ENCODE assay signal across 21 cellular contexts in genomic region chr1:41576620-41577019, GRCh38.
DNase-seq lines count a peak whose midpoint lies in the region; ATAC-seq and TF ChIP-seq lines count a peak whose summit lies in the region.
"Had no signal": no experiment of that assay in that cellular context is flagged by ENCODE, and none has a peak within 500 bp of the region (broad histone marks: within the 10 kb centered on the region; RNA-seq: fewer than 3 reads in every experiment).

No MANE protein-coding gene starts in this region.

- in situ Hi-C loops in GM23248 (cut with MboI), result loop anchor here (10.0 kb wide), 1 partner anchor 218 kb away; no protein-coding TSS in a partner anchor

- peak overlapping the region in 4 of 11 experiments; percentile 6 to 40 (median 20); a peak in 2 of 22 replicates for H3K27ac ChIP-seq in BLaER1 treated with 17β-estradiol and CSF1 and Interleukin-3, amounts not matched to agents 10 nM and 100 nM
- no peak overlapping the region for H3K27ac ChIP-seq in GM23248
- H3K27ac ChIP-seq in osteoblast (ENCODE audit: low read depth, low read length), result no peak overlapping the region
- H3K27ac ChIP-seq: hepatocyte, lower lobe of right lung, skin epidermis, tibial nerve had no signal

- H3K4me1 ChIP-seq in BLaER1 treated with 17β-estradiol and CSF1 and Interleukin-3, amounts not matched to agents 10 nM and 100 nM, result peaks cover 30 to 79% (median 67%) of the 10 kb centered on the region in 10 experiments
- H3K4me1 ChIP-seq in GM23248 (ENCODE audit: insufficient read depth), result peaks cover 4% of the 10 kb centered on the region; the same call in 1 of the 2 replicates
- H3K4me1 ChIP-seq in osteoblast (ENCODE audit: insufficient read depth, low read length), result peaks cover 23% of the 10 kb centered on the region

- WGBS in GM23248 (ENCODE audit: low coverage in 1 of 2, low lambda C conversion rate in 2 of 2, missing lambda C conversion rate in 2 of 2), 2 experiments, result 44 to 53% methylated on average over 4 of the region's 4 CpGs

- ATAC-seq in GM21528 (IDR thresholded peaks at IDR 0.05; ENCODE audit: low FRiP score, unreplicated experiment), result no peak
- ATAC-seq in GM18909 (IDR thresholded peaks at IDR 0.05; ENCODE audit: poor library complexity, unreplicated experiment), result no peak
- ATAC-seq: GM12878, lower lobe of right lung had no signal

- no peaks in the 10 kb centered on the region for H3K9me3 ChIP-seq in BLaER1 treated with 17β-estradiol and CSF1 and Interleukin-3, amounts not matched to agents 10 nM and 100 nM (replicated peaks in 1 of 11)
- H3K9me3 ChIP-seq in GM23248 (ENCODE audit: low read depth) (no peaks in the 10 kb centered on the region), osteoblast (ENCODE audit: low read depth, low read length) (no peaks in the 10 kb centered on the region)
- H3K9me3 ChIP-seq: lower lobe of right lung, tibial nerve had no signal

- TF ChIP-seq CTCF in osteoblast (IDR thresholded peaks at IDR 0.05; ENCODE audit: extremely low read depth, low read depth, low read length), result no peak

- no peaks in the 10 kb centered on the region for H3K9me2 ChIP-seq in GM23248 (ENCODE audit: insufficient read depth)

- H3K27me3 ChIP-seq in BLaER1 treated with 17β-estradiol and CSF1 and Interleukin-3, amounts not matched to agents 10 nM and 100 nM, result no peaks in the 10 kb centered on the region
- H3K27me3 ChIP-seq in GM23248 (replicated peaks; ENCODE audit: insufficient read depth) (no peaks in the 10 kb centered on the region), osteoblast (ENCODE audit: insufficient read depth, low read length) (no peaks in the 10 kb centered on the region)
- H3K27me3 ChIP-seq: hepatocyte, tibial nerve had no signal

- no peak overlapping the region for H3K4me3 ChIP-seq in BLaER1 treated with 17β-estradiol and CSF1 and Interleukin-3, amounts not matched to agents 10 nM and 100 nM
- H3K4me3 ChIP-seq in GM23248, result no peak overlapping the region
- H3K4me3 ChIP-seq in osteoblast (ENCODE audit: insufficient read depth, low read length), result no peak overlapping the region
- H3K4me3 ChIP-seq: GM12878, hepatocyte, lower lobe of right lung, skin epidermis, tibial nerve had no signal

- peaks cover 0 to 9% (median 0%) of the 10 kb centered on the region in 11 experiments; a peak in 3 of 22 replicates for H4K20me1 ChIP-seq in BLaER1 treated with 17β-estradiol and CSF1 and Interleukin-3, amounts not matched to agents 10 nM and 100 nM
- H4K20me1 ChIP-seq in GM23248 (ENCODE audit: insufficient read depth) (no peaks in the 10 kb centered on the region), osteoblast (ENCODE audit: insufficient read depth, low read length) (no peaks in the 10 kb centered on the region)

- H3K79me2 ChIP-seq in GM23248 (ENCODE audit: insufficient read depth) (no peaks in the 10 kb centered on the region), osteoblast (ENCODE audit: insufficient read depth, low read length) (no peaks in the 10 kb centered on the region)
- H3K79me2 ChIP-seq: hepatocyte had no signal

- H3K36me3 ChIP-seq in BLaER1 treated with 17β-estradiol and CSF1 and Interleukin-3, amounts not matched to agents 10 nM and 100 nM, result peaks cover 0 to 33% (median 3%) of the 10 kb centered on the region in 11 experiments; a peak in 8 of 22 replicates
- H3K36me3 ChIP-seq in GM23248 (ENCODE audit: low read depth) (no peaks in the 10 kb centered on the region), osteoblast (ENCODE audit: insufficient read depth, low read length) (peaks cover 6% of the 10 kb centered on the region)
- H3K36me3 ChIP-seq: lower lobe of right lung, tibial nerve had no signal

- H3K4me2 ChIP-seq in BLaER1 treated with 17β-estradiol and CSF1 and Interleukin-3, amounts not matched to agents 10 nM and 100 nM, result peak overlapping the region in 9 of 11 experiments; percentile 30 to 97 (median 78); a peak in 16 of 22 replicates
- no peak overlapping the region for H3K4me2 ChIP-seq in GM23248 (ENCODE audit: unreplicated experiment)
- no peak overlapping the region for H3K4me2 ChIP-seq in osteoblast (ENCODE audit: insufficient read depth, low read length)
- H3K4me2 ChIP-seq: hepatocyte had no signal

- H2AFZ ChIP-seq in GM23248 (no peak overlapping the region), osteoblast (ENCODE audit: low read length) (no peak overlapping the region)
- H2AFZ ChIP-seq: hepatocyte had no signal

- H3F3A ChIP-seq in GM23248 (ENCODE audit: insufficient read depth), result no peaks in the 10 kb centered on the region

- H3K9ac ChIP-seq in BLaER1 treated with 17β-estradiol and CSF1 and Interleukin-3, amounts not matched to agents 10 nM and 100 nM, result no peak overlapping the region
- H3K9ac ChIP-seq in GM23248, result no peak overlapping the region

- peak; percentile 33 for DNase-seq in GM23248
- DNase-seq in amniotic epithelial cell (ENCODE audit: low read depth), result peak; percentile 71
- peak; percentile 64 for DNase-seq in osteoblast (ENCODE audit: insufficient read length, low spot score, missing footprints)
- no peak for DNase-seq in dermis blood vessel endothelial cell
- DNase-seq in stimulated activated CD4-positive, alpha-beta T cell treated with anti-CD3 and anti-CD28 coated beads, Interleukin-4, amount 100 ng/mL, for 1 hour, result no peak
- DNase-seq: activated naive CD4-positive, alpha-beta T cell; DMS53; lower lobe of right lung; NCI-H1105; NCI-H2029 treated with DMSO at 0.1 percent for 48 hours; NCI-H345; NCI-H82; stimulated activated CD4-positive, alpha-beta T cell treated with anti-CD3 and anti-CD28 coated beads, Interleukin-2, amount 100 ng/mL, for 24 hours; stimulated activated naive CD4-positive, alpha-beta T cell treated with Interleukin-2 at 50 U/mL for 16 hours had no signal

Comparison
In these comparisons a context has a peak if more than half of its experiments do, and no peak if none do; other contexts are left out.
1. H3K4me2 ChIP-seq: peak in BLaER1 treated with 17β-estradiol and CSF1 and Interleukin-3, amounts not matched to agents 10 nM and 100 nM (9 of 11); none in GM23248 (single experiment) and osteoblast (single experiment).
2. DNase-seq: peak in GM23248 (single experiment), amniotic epithelial cell (single experiment) and osteoblast (single experiment); none in dermis blood vessel endothelial cell (single experiment) and stimulated activated CD4-positive, alpha-beta T cell treated with anti-CD3 and anti-CD28 coated beads, Interleukin-4, amount 100 ng/mL, for 1 hour (single experiment).